6 cellular contexts compared by ENCODE assay signal in the genomic region with DNA sequence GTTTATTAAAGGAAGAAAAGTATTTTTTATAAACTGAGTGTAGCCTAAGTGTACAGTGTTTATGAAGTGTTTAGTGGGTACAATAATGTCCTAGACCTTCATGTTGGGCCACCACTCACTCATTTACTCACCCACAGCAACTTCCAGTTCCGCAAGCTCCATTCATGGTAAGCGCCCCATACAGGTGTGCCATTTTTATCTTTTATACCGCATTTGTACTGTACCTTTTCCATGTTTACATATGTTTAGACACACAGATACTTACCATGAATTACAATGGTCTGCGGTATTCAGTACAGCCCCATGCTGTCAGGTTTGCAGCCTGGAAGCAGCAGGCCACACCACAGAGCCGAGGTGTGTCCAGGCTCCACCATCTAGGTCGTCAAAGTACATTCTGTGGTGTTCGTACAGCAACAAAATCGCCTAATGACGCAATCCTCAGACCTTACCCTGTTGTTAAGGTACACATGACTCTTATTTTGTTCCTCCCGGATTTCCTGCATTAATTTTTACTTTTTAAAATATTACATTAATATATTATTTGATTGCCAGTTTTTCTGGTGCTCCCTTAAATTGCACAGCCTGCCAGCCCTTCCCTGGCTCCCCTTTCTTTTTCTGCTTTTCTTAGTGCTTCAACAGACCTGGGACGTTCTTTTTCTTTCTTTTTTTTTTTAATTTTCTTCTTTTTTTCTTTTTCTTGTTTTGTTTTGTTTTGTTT. TPM values are rescaled to one million over a fixed set of nuclear protein-coding genes. Genes with fewer than 3 reads are reported as not detected.
DNase-seq lines count a peak whose midpoint lies in the region; ATAC-seq and TF ChIP-seq lines count a peak whose summit lies in the region.

No MANE protein-coding gene starts in this region.

- peak overlapping the region; percentile 96 for H3K27ac Mint-ChIP-seq in activated CD8-positive, alpha-beta memory T cell treated with anti-CD3 and anti-CD28 coated beads, Interleukin-2, amount 10 ng/mL, durations not matched to agents 7 days and 5 days
- peak overlapping the region; percentile 97 for H3K27ac Mint-ChIP-seq in activated T-helper 17 cell treated with anti-CD3 and anti-CD28 coated beads, Interleukin-2, amount 50 U/mL, for 72 hours

- no peak for ATAC-seq in activated CD8-positive, alpha-beta memory T cell treated with anti-CD3 and anti-CD28 coated beads, Interleukin-2, amount 10 ng/mL, durations not matched to agents 7 days and 5 days
- no peak for ATAC-seq in activated T-helper 17 cell treated with anti-CD3 and anti-CD28 coated beads, Interleukin-2, amount 50 U/mL, for 72 hours (replicated peaks)
- peak; percentile 49 to 65 (median 60) for ATAC-seq in right lobe of liver

- peak overlapping the region; percentile 55 to 87 (median 85) for H3K27ac ChIP-seq in right lobe of liver

- H3K36me3 Mint-ChIP-seq in activated CD8-positive, alpha-beta memory T cell treated with anti-CD3 and anti-CD28 coated beads, Interleukin-2, amount 10 ng/mL, durations not matched to agents 7 days and 5 days = peaks cover 25% of the 10 kb centered on the region
- H3K36me3 Mint-ChIP-seq in activated T-helper 17 cell treated with anti-CD3 and anti-CD28 coated beads, Interleukin-2, amount 50 U/mL, for 72 hours (ENCODE audit: low read depth) = peaks cover 47% of the 10 kb centered on the region

- H3K4me1 Mint-ChIP-seq in activated CD8-positive, alpha-beta memory T cell treated with anti-CD3 and anti-CD28 coated beads, Interleukin-2, amount 10 ng/mL, durations not matched to agents 7 days and 5 days = peaks cover 36% of the 10 kb centered on the region
- peaks cover 22% of the 10 kb centered on the region for H3K4me1 Mint-ChIP-seq in activated T-helper 17 cell treated with anti-CD3 and anti-CD28 coated beads, Interleukin-2, amount 50 U/mL, for 72 hours

- TF ChIP-seq CTCF in right lobe of liver (IDR thresholded peaks at IDR 0.05) = no peak

- H3K9me3 Mint-ChIP-seq in activated CD8-positive, alpha-beta memory T cell treated with anti-CD3 and anti-CD28 coated beads, Interleukin-2, amount 10 ng/mL, durations not matched to agents 7 days and 5 days (ENCODE audit: low read depth) = no peaks in the 10 kb centered on the region
- no peaks in the 10 kb centered on the region for H3K9me3 Mint-ChIP-seq in activated T-helper 17 cell treated with anti-CD3 and anti-CD28 coated beads, Interleukin-2, amount 50 U/mL, for 72 hours

- no peaks in the 10 kb centered on the region for H3K9me3 ChIP-seq in right lobe of liver

- CTCF ChIA-PET in activated CD8-positive, alpha-beta memory T cell treated with anti-CD3 and anti-CD28 coated beads, Interleukin-2, amount 10 ng/mL, durations not matched to agents 7 days and 5 days (lab: Charles Lee) = interaction anchor here (0.6 to 3.3 kb wide), 39 partner anchors 7 to 863 kb away, joined by 3 to 51 read pairs (median 5); partner anchors contain the start of genes AGK, DENND11, MRPS33 and TAS2R5

- H3K36me3 ChIP-seq in right lobe of liver = peaks cover 0 to 22% (median 6%) of the 10 kb centered on the region in 4 donors

- H3K4me3 Mint-ChIP-seq in activated CD8-positive, alpha-beta memory T cell treated with anti-CD3 and anti-CD28 coated beads, Interleukin-2, amount 10 ng/mL, durations not matched to agents 7 days and 5 days = peak overlapping the region; percentile 95
- peak overlapping the region; percentile 96 for H3K4me3 Mint-ChIP-seq in activated T-helper 17 cell treated with anti-CD3 and anti-CD28 coated beads, Interleukin-2, amount 50 U/mL, for 72 hours

- WGBS in right lobe of liver (ENCODE audit: insufficient coverage, low coverage, low lambda C conversion rate, missing lambda C conversion rate) = 40% methylated on average over 11 of the region's 11 CpGs

- no peak for TF ChIP-seq POLR2A in right lobe of liver (IDR thresholded peaks at IDR 0.05)

- peak overlapping the region; percentile 75 to 82 (median 80) for H3K4me3 ChIP-seq in right lobe of liver

- no peaks in the 10 kb centered on the region for H3K27me3 ChIP-seq in right lobe of liver

- no peaks in the 10 kb centered on the region for H3K27me3 Mint-ChIP-seq in activated CD8-positive, alpha-beta memory T cell treated with anti-CD3 and anti-CD28 coated beads, Interleukin-2, amount 10 ng/mL, durations not matched to agents 7 days and 5 days
- no peaks in the 10 kb centered on the region for H3K27me3 Mint-ChIP-seq in activated T-helper 17 cell treated with anti-CD3 and anti-CD28 coated beads, Interleukin-2, amount 50 U/mL, for 72 hours

- intact Hi-C loops in right lobe of liver (cut with DNase I) = no loop called here

- DNase-seq in activated CD8-positive, alpha-beta memory T cell treated with anti-CD3 and anti-CD28 coated beads, Interleukin-2, amount 10 ng/mL, durations not matched to agents 7 days and 5 days = peak; percentile 44
- DNase-seq in activated CD8-positive, alpha-beta memory T cell treated with anti-CD3 and anti-CD28 coated beads, Interleukin-2, amount 50 U/mL, for 4 hours = no peak
- DNase-seq in right lobe of liver (peak in 1 of 3 donors; percentile 51), NCI-H2171 treated with DMSO at 0.1 percent for 48 hours (lab: John Stamatoyannopoulos, UW) (no peak), NCI-H1105 (lab: John Stamatoyannopoulos, UW) (no peak)

- peaks cover 0 to 21% (median 6%) of the 10 kb centered on the region in 4 donors for H3K4me1 ChIP-seq in right lobe of liver

RNA-seq across cellular contexts. Expression of gene SSBP1, which starts 0.9 kb away (rescaled TPM):
- 100 to 1,000 TPM; 123 to 133 TPM for total RNA-seq in activated CD8-positive, alpha-beta memory T cell treated with anti-CD3 and anti-CD28 coated beads, Interleukin-2, amount 10 ng/mL, durations not matched to agents 7 days and 5 days
- total RNA-seq in activated T-helper 17 cell treated with anti-CD3 and anti-CD28 coated beads, Interleukin-2, amount 50 U/mL, for 72 hours = 100 to 1,000 TPM; 139 to 213 TPM
- total RNA-seq in right lobe of liver = 100 to 1,000 TPM in 1 of 6 experiments, 10 to 100 TPM in 5; 38.6 to 115 (median 48.8) TPM

RNA-seq across cellular contexts. Expression of gene TAS2R3, which starts 26.6 kb away (rescaled TPM):
- total RNA-seq in activated CD8-positive, alpha-beta memory T cell treated with anti-CD3 and anti-CD28 coated beads, Interleukin-2, amount 10 ng/mL, durations not matched to agents 7 days and 5 days = under 1 TPM; 0.70 to 0.75 TPM
- total RNA-seq in activated T-helper 17 cell treated with anti-CD3 and anti-CD28 coated beads, Interleukin-2, amount 50 U/mL, for 72 hours = 1 to 10 TPM; 1.4 to 3.8 TPM
- total RNA-seq in right lobe of liver = 1 to 10 TPM in 1 of 6 experiments, under 1 TPM in 5; 0.31 to 3.5 (median 0.55) TPM

RNA-seq across cellular contexts. Expression of gene WEE2, which starts 29.1 kb away (rescaled TPM):
- not detected for total RNA-seq in activated CD8-positive, alpha-beta memory T cell treated with anti-CD3 and anti-CD28 coated beads, Interleukin-2, amount 10 ng/mL, durations not matched to agents 7 days and 5 days
- total RNA-seq in activated T-helper 17 cell treated with anti-CD3 and anti-CD28 coated beads, Interleukin-2, amount 50 U/mL, for 72 hours = under 1 TPM in 1 of 2 donors, not detected in 1; 0.13 TPM
- total RNA-seq in right lobe of liver = not detected

RNA-seq across cellular contexts. Expression of gene DENND11, which starts 35.3 kb away (rescaled TPM):
- 10 to 100 TPM; 17.0 to 27.3 TPM for total RNA-seq in activated CD8-positive, alpha-beta memory T cell treated with anti-CD3 and anti-CD28 coated beads, Interleukin-2, amount 10 ng/mL, durations not matched to agents 7 days and 5 days
- 10 to 100 TPM; 19.5 to 36.1 TPM for total RNA-seq in activated T-helper 17 cell treated with anti-CD3 and anti-CD28 coated beads, Interleukin-2, amount 50 U/mL, for 72 hours
- 10 to 100 TPM; 24.4 to 30.8 (median 26.3) TPM for total RNA-seq in right lobe of liver

RNA-seq across cellular contexts. Expression of gene TAS2R4, which starts 39.2 kb away (rescaled TPM):
- under 1 TPM; 0.49 to 0.82 TPM for total RNA-seq in activated CD8-positive, alpha-beta memory T cell treated with anti-CD3 and anti-CD28 coated beads, Interleukin-2, amount 10 ng/mL, durations not matched to agents 7 days and 5 days
- total RNA-seq in activated T-helper 17 cell treated with anti-CD3 and anti-CD28 coated beads, Interleukin-2, amount 50 U/mL, for 72 hours = 1 to 10 TPM; 1.3 to 2.8 TPM
- total RNA-seq in right lobe of liver = under 1 TPM; 0.32 to 0.74 (median 0.52) TPM

Comparison
In these comparisons a context has a peak if more than half of its experiments do, and no peak if none do; other contexts are left out.
1. ATAC-seq: peak in right lobe of liver (4 of 4); none in activated CD8-positive, alpha-beta memory T cell treated with anti-CD3 and anti-CD28 coated beads, Interleukin-2, amount 10 ng/mL, durations not matched to agents 7 days and 5 days (single experiment) and activated T-helper 17 cell treated with anti-CD3 and anti-CD28 coated beads, Interleukin-2, amount 50 U/mL, for 72 hours (single experiment).